ENCODE assay signal across 8 cellular contexts in genomic region chr1:3611170-3612019, GRCh38. TPM values are rescaled to one million over a fixed set of nuclear protein-coding genes. Genes with fewer than 3 reads are reported as not detected.
DNase-seq lines count a peak whose midpoint lies in the region; ATAC-seq and TF ChIP-seq lines count a peak whose summit lies in the region.

Gene MEGF6, minus strand, starts transcription at chr1:3611508. Its CDS starts 240 bp downstream, at chr1:3611268.

- DNase-seq in AG08396 (ENCODE audit: low spot score) (peak; percentile 78), KBM-7 (peak; percentile 53), choroid plexus epithelial cell (ENCODE audit: low read depth) (peak; percentile 48), mesendoderm (peak; percentile 94)
- DNase-seq in activated CD4-positive, alpha-beta T cell treated with anti-CD3 and anti-CD28 coated beads for 36 hours = peak; percentile 72
- DNase-seq in stimulated activated CD8-positive, alpha-beta memory T cell treated with anti-CD3 and anti-CD28 coated beads, Interleukin-2, amount 100 ng/mL, for 1 hour (ENCODE audit: low read depth in 2 of 2) = peak; percentile 33 to 47

- no peaks in the 10 kb centered on the region for H3K27me3 ChIP-seq in mesendoderm (ENCODE audit: insufficient read depth, low read length, poor library complexity)

- no peaks in the 10 kb centered on the region for H3K79me2 ChIP-seq in mesendoderm (ENCODE audit: control insufficient read depth, insufficient read depth, low read length)

- peak within 1 kb of the TSS; percentile 80 for H3K9ac ChIP-seq in mesendoderm (ENCODE audit: low read length)

- H3K18ac ChIP-seq in mesendoderm (ENCODE audit: low read length) = peak within 1 kb of the TSS; percentile 32

- no peak within 1 kb of the TSS for H4K8ac ChIP-seq in mesendoderm (ENCODE audit: low read depth, low read length)

- H3K27ac ChIP-seq in mesendoderm (ENCODE audit: low read depth, low read length) = no peak within 1 kb of the TSS

- H3K27me3 Mint-ChIP-seq in activated CD4-positive, alpha-beta T cell treated with anti-CD3 and anti-CD28 coated beads for 36 hours = peaks cover 16% of the 10 kb centered on the region

- no peak within 1 kb of the TSS for H3K27ac Mint-ChIP-seq in activated CD4-positive, alpha-beta T cell treated with anti-CD3 and anti-CD28 coated beads for 36 hours

- CTCF ChIA-PET in activated CD4-positive, alpha-beta T cell treated with anti-CD3 and anti-CD28 coated beads for 36 hours (lab: Charles Lee) = interaction anchor here (0.6 to 0.7 kb wide), 2 partner anchors 13 to 69 kb away, joined by 3 read pairs; no protein-coding TSS in a partner anchor

- H3K4me2 ChIP-seq in mesendoderm (ENCODE audit: low read length) = peak within 1 kb of the TSS; percentile 79

- H3K4me1 Mint-ChIP-seq in activated CD4-positive, alpha-beta T cell treated with anti-CD3 and anti-CD28 coated beads for 36 hours = peaks cover 5% of the 10 kb centered on the region

- no peaks in the 10 kb centered on the region for H3K36me3 Mint-ChIP-seq in activated CD4-positive, alpha-beta T cell treated with anti-CD3 and anti-CD28 coated beads for 36 hours (ENCODE audit: low read depth)

- no peak within 1 kb of the TSS for H2BK15ac ChIP-seq in mesendoderm (replicated peaks; ENCODE audit: low read depth)

- H3K23ac ChIP-seq in mesendoderm (ENCODE audit: low read length) = peak within 1 kb of the TSS; percentile 98

- H3K4me3 ChIP-seq in choroid plexus epithelial cell (ENCODE audit: low read depth, low read length) = peak within 1 kb of the TSS; percentile 45
- peak within 1 kb of the TSS; percentile 47 for H3K4me3 ChIP-seq in mesendoderm (ENCODE audit: low read length)

- no peak within 1 kb of the TSS for H2AK5ac ChIP-seq in mesendoderm (ENCODE audit: low read length)

- intact Hi-C loops in activated CD4-positive, alpha-beta T cell treated with anti-CD3 and anti-CD28 coated beads for 36 hours (cut with DNase I, micrococcal nuclease) = loop anchor here in 1 of 2 experiments (1.0 kb wide), 1 partner anchor 13 kb away; no protein-coding TSS in a partner anchor

- in situ Hi-C loops in KBM-7 (cut with MboI; ENCODE audit: low pct_unique_long_range_greater_than_20kb, low sequenced_read_pairs) = no loop called here

- peak within 1 kb of the TSS; percentile 92 for H3K56ac ChIP-seq in mesendoderm (ENCODE audit: low read length)

- no peaks in the 10 kb centered on the region for H3K79me1 ChIP-seq in mesendoderm (ENCODE audit: low read length)

- no peak within 1 kb of the TSS for H2BK5ac ChIP-seq in mesendoderm (ENCODE audit: low read length)

- H3K9me3 Mint-ChIP-seq in activated CD4-positive, alpha-beta T cell treated with anti-CD3 and anti-CD28 coated beads for 36 hours (ENCODE audit: low read depth) = no peaks in the 10 kb centered on the region

- TF ChIP-seq CTCF in choroid plexus epithelial cell (conservative IDR thresholded peaks at IDR 0.05; ENCODE audit: low read depth, low read length) = no peak

- no peak within 1 kb of the TSS for H2BK120ac ChIP-seq in mesendoderm (ENCODE audit: low read depth, low read length)

- H3K4me3 Mint-ChIP-seq in activated CD4-positive, alpha-beta T cell treated with anti-CD3 and anti-CD28 coated beads for 36 hours = peak within 1 kb of the TSS; percentile 63

- WGBS in mesendoderm (ENCODE audit: extremely low coverage, insufficient coverage, low lambda C conversion rate) = no CpG with 5 or more reads among the region's 87 CpGs

- H3K4me1 ChIP-seq in mesendoderm (ENCODE audit: control insufficient read depth, low read depth, low read length) = peaks cover 13% of the 10 kb centered on the region

- H3K4ac ChIP-seq in mesendoderm (ENCODE audit: low read depth, low read length) = no peak within 1 kb of the TSS

- no peaks in the 10 kb centered on the region for H3K36me3 ChIP-seq in mesendoderm (ENCODE audit: control insufficient read depth, insufficient read depth, low read length)

- ATAC-seq in activated CD4-positive, alpha-beta T cell treated with anti-CD3 and anti-CD28 coated beads for 36 hours = peak; percentile 67
- no peak for ATAC-seq in GM19455 (IDR thresholded peaks at IDR 0.05; ENCODE audit: unreplicated experiment)
- no peak for ATAC-seq in HG03025 (IDR thresholded peaks at IDR 0.05; ENCODE audit: low FRiP score, unreplicated experiment)

- POLR2A ChIA-PET in activated CD4-positive, alpha-beta T cell treated with anti-CD3 and anti-CD28 coated beads for 36 hours (lab: Charles Lee) = no interaction called here

- H4K5ac ChIP-seq in mesendoderm (ENCODE audit: low read length) = no peak within 1 kb of the TSS

RNA-seq across cellular contexts. Expression of gene MEGF6, which starts in this region (rescaled TPM):
- total RNA-seq in activated CD4-positive, alpha-beta T cell treated with anti-CD3 and anti-CD28 coated beads for 36 hours = 1 to 10 TPM; 2.6 to 4.5 TPM
- 2.2 TPM for polyA plus RNA-seq in mesendoderm (2013, experiment 1 of 2)
- polyA plus RNA-seq in mesendoderm (2013, experiment 2 of 2) = 1.7 TPM

Comparison
In these comparisons a context has a peak if more than half of its experiments do, and no peak if none do; other contexts are left out.
1. DNase-seq: peak in every context shown above with its lines; median percentile 94 in mesendoderm; 78 in AG08396; 72 in activated CD4-positive, alpha-beta T cell treated with anti-CD3 and anti-CD28 coated beads for 36 hours; 53 in KBM-7; 48 in choroid plexus epithelial cell; 40 in stimulated activated CD8-positive, alpha-beta memory T cell treated with anti-CD3 and anti-CD28 coated beads, Interleukin-2, amount 100 ng/mL, for 1 hour.